In genomic region chr9:111433082-111433481, GRCh38 we compare ENCODE assay signal across 26 cellular contexts.
"Had no signal": no experiment of that assay in that cellular context is flagged by ENCODE, and none has a peak within 500 bp of the region (broad histone marks: within the 10 kb centered on the region; RNA-seq: fewer than 3 reads in every experiment).

No MANE protein-coding gene starts in this region.

- ATAC-seq: effector memory CD8-positive, alpha-beta T cell; esophagus mucosa; gastrocnemius medialis; heart right ventricle; left colon; left lobe of liver; left ventricle myocardium superior had no signal

- H3K9me3 ChIP-seq: esophagus squamous epithelium, gastrocnemius medialis, heart right ventricle had no signal

- DNase-seq: effector CD8-positive, alpha-beta T cell; effector memory CD8-positive, alpha-beta T cell; endodermal cell; erythroblast; esophagus squamous epithelium; foreskin fibroblast; foreskin melanocyte; gastrocnemius medialis; glutamatergic neuron; head of caudate nucleus; heart right ventricle; hippocampal formation; kidney; kidney glomerular epithelial cell; left colon; left ventricle myocardium superior; mammary epithelial cell; mesendoderm; midbrain had no signal

- H3K4me3 Mint-ChIP-seq: dendritic cell treated with granulocyte-macrophage colony-stimulating factor and Interleukin-4, amounts not matched to agents 40 ng/mL and 50 ng/mL, for 4 days; effector memory CD8-positive, alpha-beta T cell; endodermal cell; memory B cell had no signal

- H3K27me3 Mint-ChIP-seq: dendritic cell treated with granulocyte-macrophage colony-stimulating factor and Interleukin-4, amounts not matched to agents 40 ng/mL and 50 ng/mL, for 4 days; effector memory CD8-positive, alpha-beta T cell; memory B cell had no signal

- H3K4me1 Mint-ChIP-seq: endodermal cell, memory B cell had no signal

- H3K27me3 ChIP-seq: esophagus squamous epithelium, gastrocnemius medialis, heart right ventricle had no signal

- H3K27ac Mint-ChIP-seq: dendritic cell treated with granulocyte-macrophage colony-stimulating factor and Interleukin-4, amounts not matched to agents 40 ng/mL and 50 ng/mL, for 4 days; effector memory CD8-positive, alpha-beta T cell; endodermal cell; memory B cell had no signal

- H3K27ac ChIP-seq: coronary artery, epithelial cell of prostate, esophagus squamous epithelium, gastrocnemius medialis, heart right ventricle had no signal

- H3K4me1 ChIP-seq: esophagus squamous epithelium, gastrocnemius medialis, heart right ventricle had no signal

- H3K9me3 Mint-ChIP-seq: dendritic cell treated with granulocyte-macrophage colony-stimulating factor and Interleukin-4, amounts not matched to agents 40 ng/mL and 50 ng/mL, for 4 days; effector memory CD8-positive, alpha-beta T cell; endodermal cell; memory B cell had no signal

- H3K4me3 ChIP-seq: coronary artery, esophagus squamous epithelium, gastrocnemius medialis, heart right ventricle, lung had no signal
